Comparison of ENCODE assay signal across 1 cellular context in the genomic region with DNA sequence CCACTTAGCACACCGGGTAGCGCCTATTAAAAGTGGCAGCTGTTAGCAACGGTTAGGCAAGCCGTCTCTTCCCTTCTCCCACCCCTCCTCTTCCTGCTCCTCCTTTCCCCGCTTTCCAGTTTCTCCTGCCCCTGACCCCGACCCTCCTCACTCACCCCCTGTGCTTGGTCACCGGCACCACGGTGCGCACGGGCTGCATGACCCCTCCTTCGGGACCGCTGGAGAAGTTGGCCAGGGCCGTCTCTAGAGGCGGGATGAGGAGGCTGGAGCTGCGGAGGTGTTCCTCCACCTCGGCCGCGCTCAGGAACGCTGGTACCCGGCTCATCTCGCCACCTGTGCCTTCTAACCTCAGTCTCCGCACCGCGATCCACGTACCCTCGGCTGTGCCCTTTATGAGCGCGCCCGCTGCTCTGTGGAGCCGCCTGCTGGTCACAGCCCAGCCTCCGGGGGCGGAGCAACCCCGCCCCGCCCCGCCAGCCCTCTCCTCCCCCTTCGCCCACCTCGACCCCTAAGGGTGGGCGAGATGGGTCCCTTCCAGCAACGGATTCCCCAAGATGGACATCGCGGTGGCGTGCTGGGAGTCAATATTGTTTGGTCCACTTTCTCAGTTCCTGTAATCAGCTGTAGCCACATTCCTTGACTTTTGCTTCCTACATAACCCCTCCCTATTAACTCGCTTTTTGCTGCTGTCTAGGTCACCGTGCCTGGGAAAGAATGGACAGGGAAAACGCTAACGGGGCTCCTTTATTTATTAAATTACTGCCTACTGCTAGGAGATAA.
TF ChIP-seq lines count a peak whose summit lies in the region.

CRYM (minus strand) TSS at position 364 of the 780 bp plus-strand sequence; CDS start at position 325, 39 bp downstream.

TF ChIP-seq in HEK293, 187 proteins besides CTCF, POLR2A, EP300 and RAD21 (continued from another document and continues in another):
- TF ChIP-seq, protein P1, sequence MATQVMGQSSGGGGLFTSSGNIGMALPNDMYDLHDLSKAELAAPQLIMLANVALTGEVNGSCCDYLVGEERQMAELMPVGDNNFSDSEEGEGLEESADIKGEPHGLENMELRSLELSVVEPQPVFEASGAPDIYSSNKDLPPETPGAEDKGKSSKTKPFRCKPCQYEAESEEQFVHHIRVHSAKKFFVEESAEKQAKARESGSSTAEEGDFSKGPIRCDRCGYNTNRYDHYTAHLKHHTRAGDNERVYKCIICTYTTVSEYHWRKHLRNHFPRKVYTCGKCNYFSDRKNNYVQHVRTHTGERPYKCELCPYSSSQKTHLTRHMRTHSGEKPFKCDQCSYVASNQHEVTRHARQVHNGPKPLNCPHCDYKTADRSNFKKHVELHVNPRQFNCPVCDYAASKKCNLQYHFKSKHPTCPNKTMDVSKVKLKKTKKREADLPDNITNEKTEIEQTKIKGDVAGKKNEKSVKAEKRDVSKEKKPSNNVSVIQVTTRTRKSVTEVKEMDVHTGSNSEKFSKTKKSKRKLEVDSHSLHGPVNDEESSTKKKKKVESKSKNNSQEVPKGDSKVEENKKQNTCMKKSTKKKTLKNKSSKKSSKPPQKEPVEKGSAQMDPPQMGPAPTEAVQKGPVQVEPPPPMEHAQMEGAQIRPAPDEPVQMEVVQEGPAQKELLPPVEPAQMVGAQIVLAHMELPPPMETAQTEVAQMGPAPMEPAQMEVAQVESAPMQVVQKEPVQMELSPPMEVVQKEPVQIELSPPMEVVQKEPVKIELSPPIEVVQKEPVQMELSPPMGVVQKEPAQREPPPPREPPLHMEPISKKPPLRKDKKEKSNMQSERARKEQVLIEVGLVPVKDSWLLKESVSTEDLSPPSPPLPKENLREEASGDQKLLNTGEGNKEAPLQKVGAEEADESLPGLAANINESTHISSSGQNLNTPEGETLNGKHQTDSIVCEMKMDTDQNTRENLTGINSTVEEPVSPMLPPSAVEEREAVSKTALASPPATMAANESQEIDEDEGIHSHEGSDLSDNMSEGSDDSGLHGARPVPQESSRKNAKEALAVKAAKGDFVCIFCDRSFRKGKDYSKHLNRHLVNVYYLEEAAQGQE (tag by site-specific recombination; IDR thresholded peaks at IDR 0.05) = no peak
- TF ChIP-seq ZNF24 (tag by site-specific recombination; IDR thresholded peaks at IDR 0.05) (no peak), ZFHX2 (tag by site-specific recombination; conservative IDR thresholded peaks at IDR 0.05) (peak; percentile 86), ZNF747 (tag by site-specific recombination; IDR thresholded peaks at IDR 0.05) (no peak), ZIC2 (tag by site-specific recombination; IDR thresholded peaks at IDR 0.05) (peak; percentile 67), ZSCAN30 (tag by site-specific recombination; IDR thresholded peaks at IDR 0.05) (0 out of 2 replicates have a peak, but pooled peaks have one; percentile 37), ZNF280C (tag by site-specific recombination; IDR thresholded peaks at IDR 0.05) (no peak), ZSCAN18 (tag by site-specific recombination; IDR thresholded peaks at IDR 0.05) (no peak), ZNF169 (tag by site-specific recombination; IDR thresholded peaks at IDR 0.05) (no peak), ZNF639 (tag by site-specific recombination; IDR thresholded peaks at IDR 0.05) (no peak), FEZF1 (tag by site-specific recombination; IDR thresholded peaks at IDR 0.05) (no peak), ZNF174 (tag by site-specific recombination; IDR thresholded peaks at IDR 0.05) (no peak), ZNF580 (tag by site-specific recombination; IDR thresholded peaks at IDR 0.05) (no peak), IKZF3 (tag by site-specific recombination; IDR thresholded peaks at IDR 0.05) (no peak), ZBTB10 (tag by site-specific recombination; IDR thresholded peaks at IDR 0.05) (no peak), ZFP69B (tag by site-specific recombination; IDR thresholded peaks at IDR 0.05) (0 out of 2 replicates have a peak, but pooled peaks have one; percentile 25), KLF9 (tag by site-specific recombination; IDR thresholded peaks at IDR 0.05; ENCODE audit: low read depth) (peak; percentile 91), ZNF544 (tag by site-specific recombination; IDR thresholded peaks at IDR 0.05) (no peak), ZNF311 (tag by site-specific recombination; IDR thresholded peaks at IDR 0.05; ENCODE audit: borderline replicate concordance) (no peak), ZNF777 (tag by site-specific recombination; IDR thresholded peaks at IDR 0.05; ENCODE audit: borderline replicate concordance) (peak; percentile 75; the same call in 1 of the 2 replicates), ZNF548 (tag by site-specific recombination; IDR thresholded peaks at IDR 0.05) (no peak), ZNF221 (tag by site-specific recombination; IDR thresholded peaks at IDR 0.05; ENCODE audit: borderline replicate concordance) (no peak), ZXDB (tag by site-specific recombination; IDR thresholded peaks at IDR 0.05) (peak; percentile 43; the same call in 1 of the 2 replicates), ZNF600 (tag by site-specific recombination; IDR thresholded peaks at IDR 0.05) (0 out of 2 replicates have a peak, but pooled peaks have one; percentile 30), ZNF302 (tag by site-specific recombination; IDR thresholded peaks at IDR 0.05; ENCODE audit: low read depth) (no peak)
- TF ChIP-seq, protein P2, sequence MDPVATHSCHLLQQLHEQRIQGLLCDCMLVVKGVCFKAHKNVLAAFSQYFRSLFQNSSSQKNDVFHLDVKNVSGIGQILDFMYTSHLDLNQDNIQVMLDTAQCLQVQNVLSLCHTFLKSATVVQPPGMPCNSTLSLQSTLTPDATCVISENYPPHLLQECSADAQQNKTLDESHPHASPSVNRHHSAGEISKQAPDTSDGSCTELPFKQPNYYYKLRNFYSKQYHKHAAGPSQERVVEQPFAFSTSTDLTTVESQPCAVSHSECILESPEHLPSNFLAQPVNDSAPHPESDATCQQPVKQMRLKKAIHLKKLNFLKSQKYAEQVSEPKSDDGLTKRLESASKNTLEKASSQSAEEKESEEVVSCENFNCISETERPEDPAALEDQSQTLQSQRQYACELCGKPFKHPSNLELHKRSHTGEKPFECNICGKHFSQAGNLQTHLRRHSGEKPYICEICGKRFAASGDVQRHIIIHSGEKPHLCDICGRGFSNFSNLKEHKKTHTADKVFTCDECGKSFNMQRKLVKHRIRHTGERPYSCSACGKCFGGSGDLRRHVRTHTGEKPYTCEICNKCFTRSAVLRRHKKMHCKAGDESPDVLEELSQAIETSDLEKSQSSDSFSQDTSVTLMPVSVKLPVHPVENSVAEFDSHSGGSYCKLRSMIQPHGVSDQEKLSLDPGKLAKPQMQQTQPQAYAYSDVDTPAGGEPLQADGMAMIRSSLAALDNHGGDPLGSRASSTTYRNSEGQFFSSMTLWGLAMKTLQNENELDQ (tag by site-specific recombination; IDR thresholded peaks at IDR 0.05; ENCODE audit: low read depth) = no peak
- TF ChIP-seq, protein P3, sequence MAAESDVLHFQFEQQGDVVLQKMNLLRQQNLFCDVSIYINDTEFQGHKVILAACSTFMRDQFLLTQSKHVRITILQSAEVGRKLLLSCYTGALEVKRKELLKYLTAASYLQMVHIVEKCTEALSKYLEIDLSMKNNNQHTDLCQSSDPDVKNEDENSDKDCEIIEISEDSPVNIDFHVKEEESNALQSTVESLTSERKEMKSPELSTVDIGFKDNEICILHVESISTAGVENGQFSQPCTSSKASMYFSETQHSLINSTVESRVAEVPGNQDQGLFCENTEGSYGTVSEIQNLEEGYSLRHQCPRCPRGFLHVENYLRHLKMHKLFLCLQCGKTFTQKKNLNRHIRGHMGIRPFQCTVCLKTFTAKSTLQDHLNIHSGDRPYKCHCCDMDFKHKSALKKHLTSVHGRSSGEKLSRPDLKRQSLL (tag by site-specific recombination; IDR thresholded peaks at IDR 0.05) = no peak
- TF ChIP-seq, protein P4, sequence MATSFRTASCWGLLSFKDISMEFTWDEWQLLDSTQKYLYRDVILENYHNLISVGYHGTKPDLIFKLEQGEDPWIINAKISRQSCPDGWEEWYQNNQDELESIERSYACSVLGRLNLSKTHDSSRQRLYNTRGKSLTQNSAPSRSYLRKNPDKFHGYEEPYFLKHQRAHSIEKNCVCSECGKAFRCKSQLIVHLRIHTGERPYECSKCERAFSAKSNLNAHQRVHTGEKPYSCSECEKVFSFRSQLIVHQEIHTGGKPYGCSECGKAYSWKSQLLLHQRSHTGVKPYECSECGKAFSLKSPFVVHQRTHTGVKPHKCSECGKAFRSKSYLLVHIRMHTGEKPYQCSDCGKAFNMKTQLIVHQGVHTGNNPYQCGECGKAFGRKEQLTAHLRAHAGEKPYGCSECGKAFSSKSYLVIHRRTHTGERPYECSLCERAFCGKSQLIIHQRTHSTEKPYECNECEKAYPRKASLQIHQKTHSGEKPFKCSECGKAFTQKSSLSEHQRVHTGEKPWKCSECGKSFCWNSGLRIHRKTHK (tag by site-specific recombination; IDR thresholded peaks at IDR 0.05) = no peak
- TF ChIP-seq, protein P5, sequence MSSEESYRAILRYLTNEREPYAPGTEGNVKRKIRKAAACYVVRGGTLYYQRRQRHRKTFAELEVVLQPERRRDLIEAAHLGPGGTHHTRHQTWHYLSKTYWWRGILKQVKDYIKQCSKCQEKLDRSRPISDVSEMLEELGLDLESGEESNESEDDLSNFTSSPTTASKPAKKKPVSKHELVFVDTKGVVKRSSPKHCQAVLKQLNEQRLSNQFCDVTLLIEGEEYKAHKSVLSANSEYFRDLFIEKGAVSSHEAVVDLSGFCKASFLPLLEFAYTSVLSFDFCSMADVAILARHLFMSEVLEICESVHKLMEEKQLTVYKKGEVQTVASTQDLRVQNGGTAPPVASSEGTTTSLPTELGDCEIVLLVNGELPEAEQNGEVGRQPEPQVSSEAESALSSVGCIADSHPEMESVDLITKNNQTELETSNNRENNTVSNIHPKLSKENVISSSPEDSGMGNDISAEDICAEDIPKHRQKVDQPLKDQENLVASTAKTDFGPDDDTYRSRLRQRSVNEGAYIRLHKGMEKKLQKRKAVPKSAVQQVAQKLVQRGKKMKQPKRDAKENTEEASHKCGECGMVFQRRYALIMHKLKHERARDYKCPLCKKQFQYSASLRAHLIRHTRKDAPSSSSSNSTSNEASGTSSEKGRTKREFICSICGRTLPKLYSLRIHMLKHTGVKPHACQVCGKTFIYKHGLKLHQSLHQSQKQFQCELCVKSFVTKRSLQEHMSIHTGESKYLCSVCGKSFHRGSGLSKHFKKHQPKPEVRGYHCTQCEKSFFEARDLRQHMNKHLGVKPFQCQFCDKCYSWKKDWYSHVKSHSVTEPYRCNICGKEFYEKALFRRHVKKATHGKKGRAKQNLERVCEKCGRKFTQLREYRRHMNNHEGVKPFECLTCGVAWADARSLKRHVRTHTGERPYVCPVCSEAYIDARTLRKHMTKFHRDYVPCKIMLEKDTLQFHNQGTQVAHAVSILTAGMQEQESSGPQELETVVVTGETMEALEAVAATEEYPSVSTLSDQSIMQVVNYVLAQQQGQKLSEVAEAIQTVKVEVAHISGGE (tag by site-specific recombination; conservative IDR thresholded peaks at IDR 0.05; ENCODE audit: low read depth) = 0 out of 2 replicates have a peak, but pooled peaks have one; percentile 9
